ENCODE assay signal across 12 cellular contexts in genomic region chr10:26969145-26969926, GRCh38.
DNase-seq lines count a peak whose midpoint lies in the region; ATAC-seq and TF ChIP-seq lines count a peak whose summit lies in the region.
"Had no signal": no experiment of that assay in that cellular context is flagged by ENCODE, and none has a peak within 500 bp of the region (broad histone marks: within the 10 kb centered on the region; RNA-seq: fewer than 3 reads in every experiment).

No MANE protein-coding gene starts in this region.

- H3K4me3 Mint-ChIP-seq in activated CD4-positive, alpha-beta T cell treated with anti-CD3 and anti-CD28 coated beads for 36 hours, result no peak overlapping the region
- H3K4me3 Mint-ChIP-seq: nephron progenitor cell had no signal

- TF ChIP-seq CTCF in fibroblast of mammary gland (conservative IDR thresholded peaks at IDR 0.05; ENCODE audit: control insufficient read depth, insufficient read depth, low read depth, low read length) (no peak), OCI-LY7 (conservative IDR thresholded peaks at IDR 0.05; ENCODE audit: low read length) (no peak)

- no peak overlapping the region for H3K27ac Mint-ChIP-seq in activated CD4-positive, alpha-beta T cell treated with anti-CD3 and anti-CD28 coated beads for 36 hours
- H3K27ac Mint-ChIP-seq: nephron progenitor cell had no signal

- no peaks in the 10 kb centered on the region for H3K36me3 ChIP-seq in OCI-LY7 (ENCODE audit: insufficient read depth, low read length)
- H3K36me3 ChIP-seq: Peyer's patch had no signal

- no peaks in the 10 kb centered on the region for H3K9me3 ChIP-seq in OCI-LY7 (ENCODE audit: low read length)
- H3K9me3 ChIP-seq: A549, Peyer's patch had no signal

- H4K20me1 ChIP-seq in OCI-LY7 (ENCODE audit: insufficient read depth, low read length), result no peaks in the 10 kb centered on the region

- H3K36me3 Mint-ChIP-seq in activated CD4-positive, alpha-beta T cell treated with anti-CD3 and anti-CD28 coated beads for 36 hours (ENCODE audit: low read depth), result peaks cover 13% of the 10 kb centered on the region

- intact Hi-C loops in activated CD4-positive, alpha-beta T cell treated with anti-CD3 and anti-CD28 coated beads for 36 hours (cut with DNase I, micrococcal nuclease), result no loop called here
- intact Hi-C loops in OCI-LY7 (cut with micrococcal nuclease; ENCODE audit: unreplicated experiment), result no loop called here

- H3K9me3 Mint-ChIP-seq in activated CD4-positive, alpha-beta T cell treated with anti-CD3 and anti-CD28 coated beads for 36 hours (ENCODE audit: low read depth), result peaks cover 3% of the 10 kb centered on the region

- H2AFZ ChIP-seq in OCI-LY7 (ENCODE audit: low read length), result no peak overlapping the region

- CTCF ChIA-PET in activated CD4-positive, alpha-beta T cell treated with anti-CD3 and anti-CD28 coated beads for 36 hours (lab: Charles Lee), result interaction anchor here (0.6 kb wide), 1 partner anchor 344 kb away, joined by 3 read pairs; no protein-coding TSS in a partner anchor
- CTCF ChIA-PET in OCI-LY7 (lab: Charles Lee; ENCODE audit: unreplicated experiment), result no interaction called here

- peaks cover 16% of the 10 kb centered on the region for H3K4me1 Mint-ChIP-seq in activated CD4-positive, alpha-beta T cell treated with anti-CD3 and anti-CD28 coated beads for 36 hours
- H3K4me1 Mint-ChIP-seq: nephron progenitor cell had no signal

- DNase-seq in activated CD4-positive, alpha-beta T cell treated with anti-CD3 and anti-CD28 coated beads for 36 hours, result peak; percentile 24
- no peak for DNase-seq in activated CD4-positive, alpha-beta T cell treated with anti-CD3 and anti-CD28 coated beads for 4 hours
- DNase-seq in fibroblast of mammary gland (ENCODE audit: low read depth) (peak; percentile 62), HCEC 1CT (no peak), COLO829 (ENCODE audit: low spot score) (no peak), OCI-LY7 (ENCODE audit: low spot score) (no peak)
- DNase-seq: Karpas-422, nephron progenitor cell, Peyer's patch had no signal

- H3K27ac ChIP-seq in OCI-LY7 (ENCODE audit: low read depth, low read length, poor library complexity, severe bottlenecking), result no peak overlapping the region
- H3K27ac ChIP-seq: A549, Peyer's patch had no signal

- no peak overlapping the region for H3K4me3 ChIP-seq in fibroblast of mammary gland (ENCODE audit: control insufficient read depth, low read depth, low read length)
- H3K4me3 ChIP-seq in OCI-LY7 (ENCODE audit: low read depth, low read length, poor library complexity, severe bottlenecking), result no peak overlapping the region
- H3K4me3 ChIP-seq: A549, Peyer's patch had no signal

- no peak overlapping the region for H3K4me2 ChIP-seq in OCI-LY7 (ENCODE audit: low read length)
- H3K4me2 ChIP-seq: A549 had no signal

- ATAC-seq in activated CD4-positive, alpha-beta T cell treated with anti-CD3 and anti-CD28 coated beads for 36 hours, result peak; percentile 88
- peak; percentile 83 for ATAC-seq in GM21447 (IDR thresholded peaks at IDR 0.05; ENCODE audit: unreplicated experiment)
- ATAC-seq in HG03139 (IDR thresholded peaks at IDR 0.05; ENCODE audit: unreplicated experiment), result peak; percentile 79
- ATAC-seq: A549 had no signal

- H3K4me1 ChIP-seq in OCI-LY7 (ENCODE audit: insufficient read depth, low read length, poor library complexity, severe bottlenecking), result no peaks in the 10 kb centered on the region
- H3K4me1 ChIP-seq: A549, Peyer's patch had no signal

- no TSS peak for BruUV-seq in OCI-LY7 (replicated peaks; lab: Mats Ljungman, UMichigan)

- POLR2A ChIA-PET in activated CD4-positive, alpha-beta T cell treated with anti-CD3 and anti-CD28 coated beads for 36 hours (lab: Charles Lee), result no interaction called here
- POLR2A ChIA-PET in OCI-LY7 (lab: Charles Lee), result interaction anchor here (0.5 to 0.7 kb wide), 3 partner anchors 13 to 203 kb away, joined by 3 read pairs; no protein-coding TSS in a partner anchor

- H3K9me2 ChIP-seq in OCI-LY7 (ENCODE audit: insufficient read depth, low read length), result no peaks in the 10 kb centered on the region

- no peaks in the 10 kb centered on the region for H3K27me3 Mint-ChIP-seq in activated CD4-positive, alpha-beta T cell treated with anti-CD3 and anti-CD28 coated beads for 36 hours

- H3K79me2 ChIP-seq in OCI-LY7 (ENCODE audit: insufficient read depth, low read depth, low read length), result no peaks in the 10 kb centered on the region

Comparison
In these comparisons a context has a peak if more than half of its experiments do, and no peak if none do; other contexts are left out.
1. DNase-seq: peak in activated CD4-positive, alpha-beta T cell treated with anti-CD3 and anti-CD28 coated beads for 36 hours (single experiment) and fibroblast of mammary gland (single experiment); none in activated CD4-positive, alpha-beta T cell treated with anti-CD3 and anti-CD28 coated beads for 4 hours (0 of 2), HCEC 1CT (single experiment), COLO829 (single experiment) and OCI-LY7 (single experiment).
2. Peak in every context shown above with its lines, with median percentiles within 50 percentile points of each other: ATAC-seq.